In genomic region chr2:46657042-46657504, GRCh38 we compare ENCODE assay signal across 8 cellular contexts. TPM values are rescaled to one million over a fixed set of nuclear protein-coding genes. Genes with fewer than 3 reads are reported as not detected.
A peak's percentile ranks its signal among the peaks of the same experiment; 100 is the strongest.
DNase-seq lines count a peak whose midpoint lies in the region; ATAC-seq and TF ChIP-seq lines count a peak whose summit lies in the region.

No MANE protein-coding gene starts in this region.

- intact Hi-C loops in breast epithelium (cut with DNase I; ENCODE audit: low total_unique reads): no loop called here
- intact Hi-C loops in activated CD4-positive, alpha-beta T cell treated with anti-CD3 and anti-CD28 coated beads, Interleukin-2, amount 10 ng/mL, durations not matched to agents 24 days and 14 days (cut with micrococcal nuclease): loop anchor here (2.0 kb wide), 1 partner anchor 120 kb away; no protein-coding TSS in a partner anchor

- ATAC-seq in GM19455 (IDR thresholded peaks at IDR 0.05; ENCODE audit: unreplicated experiment): no peak
- ATAC-seq in HG02571 (IDR thresholded peaks at IDR 0.05; ENCODE audit: unreplicated experiment): no peak

- peak; percentile 29 for DNase-seq in NCI-H748 (lab: John Stamatoyannopoulos, UW; ENCODE audit: unreplicated experiment)
- DNase-seq in NCI-H748 treated with DMSO at 0.1 percent for 48 hours (lab: John Stamatoyannopoulos, UW): no peak
- peak; percentile 23 for DNase-seq in NCI-H1694 (lab: John Stamatoyannopoulos, UW)
- DNase-seq in breast epithelium (ENCODE audit: low spot score in 2 of 2): peak in 1 of 2 donors; percentile 48
- peak; percentile 20 to 21 for DNase-seq in lung microvascular endothelial cell (ENCODE audit: low read depth in 2 of 2)
- DNase-seq in activated CD4-positive, alpha-beta T cell treated with anti-CD3 and anti-CD28 coated beads, Interleukin-2, amount 10 ng/mL, durations not matched to agents 24 days and 14 days: no peak

- peaks cover 26% of the 10 kb centered on the region for H3K27me3 Mint-ChIP-seq in activated CD4-positive, alpha-beta T cell treated with anti-CD3 and anti-CD28 coated beads, Interleukin-2, amount 10 ng/mL, durations not matched to agents 24 days and 14 days

- no peaks in the 10 kb centered on the region for H3K27me3 ChIP-seq in breast epithelium

- no peak overlapping the region for H3K4me3 Mint-ChIP-seq in activated CD4-positive, alpha-beta T cell treated with anti-CD3 and anti-CD28 coated beads, Interleukin-2, amount 10 ng/mL, durations not matched to agents 24 days and 14 days

- peak overlapping the region; percentile 42 to 43 for H3K27ac ChIP-seq in breast epithelium

- no peak for TF ChIP-seq POLR2A in breast epithelium (IDR thresholded peaks at IDR 0.05)

- peak; percentile 40 to 42 (median 42) for TF ChIP-seq CTCF in breast epithelium (IDR thresholded peaks at IDR 0.05)

- H3K36me3 ChIP-seq in breast epithelium: no peaks in the 10 kb centered on the region

- H3K27ac Mint-ChIP-seq in activated CD4-positive, alpha-beta T cell treated with anti-CD3 and anti-CD28 coated beads, Interleukin-2, amount 10 ng/mL, durations not matched to agents 24 days and 14 days: no peak overlapping the region

- H3K9me3 ChIP-seq in breast epithelium: no peaks in the 10 kb centered on the region

- no peak overlapping the region for H3K4me3 ChIP-seq in breast epithelium

- no peaks in the 10 kb centered on the region for H3K4me1 Mint-ChIP-seq in activated CD4-positive, alpha-beta T cell treated with anti-CD3 and anti-CD28 coated beads, Interleukin-2, amount 10 ng/mL, durations not matched to agents 24 days and 14 days

- H3K36me3 Mint-ChIP-seq in activated CD4-positive, alpha-beta T cell treated with anti-CD3 and anti-CD28 coated beads, Interleukin-2, amount 10 ng/mL, durations not matched to agents 24 days and 14 days (ENCODE audit: low read depth): no peaks in the 10 kb centered on the region

- no peaks in the 10 kb centered on the region for H3K9me3 Mint-ChIP-seq in activated CD4-positive, alpha-beta T cell treated with anti-CD3 and anti-CD28 coated beads, Interleukin-2, amount 10 ng/mL, durations not matched to agents 24 days and 14 days

- peaks cover 0 to 7% of the 10 kb centered on the region in 2 donors for H3K4me1 ChIP-seq in breast epithelium

RNA-seq across cellular contexts. Expression of gene CRIPT, which starts 40.1 kb away (rescaled TPM):
- total RNA-seq in breast epithelium: 10 to 100 TPM; 13.0 to 40.1 (median 22.6) TPM
- total RNA-seq in lung microvascular endothelial cell: 10.5 and 16.5 TPM in 2 replicates
- 10.6 and 11.8 TPM in 2 replicates for total RNA-seq in activated CD4-positive, alpha-beta T cell treated with anti-CD3 and anti-CD28 coated beads, Interleukin-2, amount 10 ng/mL, durations not matched to agents 24 days and 14 days

RNA-seq across cellular contexts. Expression of gene PIGF, which starts 40.2 kb away (rescaled TPM):
- 10 to 100 TPM; 13.8 to 27.1 (median 22.9) TPM for total RNA-seq in breast epithelium
- 9.6 and 12.7 TPM in 2 replicates for total RNA-seq in lung microvascular endothelial cell
- total RNA-seq in activated CD4-positive, alpha-beta T cell treated with anti-CD3 and anti-CD28 coated beads, Interleukin-2, amount 10 ng/mL, durations not matched to agents 24 days and 14 days: 26.7 and 27.1 TPM in 2 replicates

RNA-seq across cellular contexts. Expression of gene SOCS5, which starts 42.0 kb away (rescaled TPM):
- total RNA-seq in breast epithelium (10 to 100 TPM; 38.0 to 83.6 (median 40.0) TPM), lung microvascular endothelial cell (16.1 and 20.2 TPM in 2 replicates)
- 6.4 and 6.6 TPM in 2 replicates for total RNA-seq in activated CD4-positive, alpha-beta T cell treated with anti-CD3 and anti-CD28 coated beads, Interleukin-2, amount 10 ng/mL, durations not matched to agents 24 days and 14 days

Comparison
In these comparisons a context has a peak if more than half of its experiments do, and no peak if none do; other contexts are left out.
1. DNase-seq: peak in NCI-H748 (single experiment), NCI-H1694 (single experiment) and lung microvascular endothelial cell (2 of 2); none in NCI-H748 treated with DMSO at 0.1 percent for 48 hours (single experiment) and activated CD4-positive, alpha-beta T cell treated with anti-CD3 and anti-CD28 coated beads, Interleukin-2, amount 10 ng/mL, durations not matched to agents 24 days and 14 days (single experiment).